Comparison of ENCODE assay signal across 23 cellular contexts in the genomic region with DNA sequence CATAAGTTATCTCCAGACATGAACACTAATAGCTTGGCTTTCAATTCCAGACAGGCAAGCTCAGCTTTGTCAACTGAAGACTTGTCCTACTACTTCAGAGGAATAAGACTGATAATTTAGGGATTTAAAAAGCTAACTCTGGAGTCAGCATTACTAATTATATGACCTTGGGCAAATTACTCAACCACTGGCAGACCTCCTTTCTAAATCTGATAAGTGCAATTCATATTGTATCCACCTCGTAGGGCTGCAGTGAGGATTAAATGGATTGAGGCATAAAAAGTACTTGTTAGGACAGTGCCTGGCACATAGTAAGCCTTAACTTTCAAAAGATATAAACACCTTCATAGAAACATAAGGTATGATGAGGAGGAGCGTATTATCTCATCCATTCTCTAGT.
"Had no signal": no experiment of that assay in that cellular context is flagged by ENCODE, and none has a peak within 500 bp of the region (broad histone marks: within the 10 kb centered on the region; RNA-seq: fewer than 3 reads in every experiment).

No MANE protein-coding gene starts in this region.

- H3K27me3 Mint-ChIP-seq: naive B cell, progenitor cell of endocrine pancreas, T-cell had no signal

- H3K4me3 ChIP-seq: esophagus muscularis mucosa, gastrocnemius medialis, lung, neural progenitor cell, spleen, testis, upper lobe of left lung had no signal

- H3K36me3 Mint-ChIP-seq: activated naive CD4-positive, alpha-beta T cell treated with anti-CD3 and anti-CD28 coated beads, Interleukin-2, amount 50 U/mL, for 72 hours had no signal

- H3K4me2 ChIP-seq: neural progenitor cell had no signal

- H3K9me3 ChIP-seq: esophagus muscularis mucosa, gastrocnemius medialis, spleen, testis, upper lobe of left lung had no signal

- H3K9me3 Mint-ChIP-seq: activated naive CD4-positive, alpha-beta T cell treated with anti-CD3 and anti-CD28 coated beads, Interleukin-2, amount 50 U/mL, for 72 hours; naive B cell; T-cell had no signal

- H3K4me3 Mint-ChIP-seq: naive B cell, neural progenitor cell, T-cell had no signal

- H3K27ac Mint-ChIP-seq: activated naive CD4-positive, alpha-beta T cell treated with anti-CD3 and anti-CD28 coated beads, Interleukin-2, amount 50 U/mL, for 72 hours; naive B cell; neural progenitor cell; progenitor cell of endocrine pancreas; T-cell had no signal

- ATAC-seq: activated naive CD4-positive, alpha-beta T cell treated with anti-CD3 and anti-CD28 coated beads, Interleukin-2, amount 50 U/mL, for 72 hours; gastrocnemius medialis; left lobe of liver; T-cell had no signal

- H3K4me1 Mint-ChIP-seq: naive B cell had no signal

- H2AFZ ChIP-seq: neural progenitor cell had no signal

- H3K9ac ChIP-seq: neural progenitor cell had no signal

- H3K27ac ChIP-seq: esophagus muscularis mucosa, gastrocnemius medialis, neural progenitor cell, spleen, upper lobe of left lung, WERI-Rb-1 had no signal

- H3K27me3 ChIP-seq: esophagus muscularis mucosa, gastrocnemius medialis, neural progenitor cell, spleen, testis, upper lobe of left lung had no signal

- H3K36me3 ChIP-seq: gastrocnemius medialis, neural progenitor cell, upper lobe of left lung, WERI-Rb-1 had no signal

- DNase-seq: activated CD4-positive, CD25-positive, alpha-beta regulatory T cell treated with anti-CD3 and anti-CD28 coated beads, Interleukin-2, amount 50 U/mL, for 72 hours; activated gamma-delta T cell treated with Interleukin-2 at 50 U/mL for 16 hours; activated T-cell treated with anti-CD3 and anti-CD28 coated beads, Interleukin-2, amount 50 U/mL, for 1 hour; amniotic stem cell; dermis blood vessel endothelial cell; effector CD8-positive, alpha-beta T cell; gastrocnemius medialis; kidney; naive B cell; retina; spleen; stimulated activated CD4-positive, alpha-beta T cell treated with anti-CD3 and anti-CD28 coated beads, Interleukin-4, amount 100 ng/mL, for 1 hour; stimulated activated naive CD4-positive, alpha-beta T cell; T-cell; testis; upper lobe of left lung; WERI-Rb-1 had no signal
